25 cellular contexts compared by ENCODE assay signal in genomic region chr6:162750776-162751175, GRCh38. TPM values are rescaled to one million over a fixed set of nuclear protein-coding genes. Genes with fewer than 3 reads are reported as not detected.
DNase-seq lines count a peak whose midpoint lies in the region; ATAC-seq, FAIRE-seq and TF ChIP-seq lines count a peak whose summit lies in the region.
"Had no signal": no experiment of that assay in that cellular context is flagged by ENCODE, and none has a peak within 500 bp of the region (broad histone marks: within the 10 kb centered on the region; RNA-seq: fewer than 3 reads in every experiment).

No MANE protein-coding gene starts in this region.

- H3K9me3 ChIP-seq in A549: no peaks in the 10 kb centered on the region
- H3K9me3 ChIP-seq: HAP-1, ovary, sigmoid colon, upper lobe of left lung had no signal

- DNase-seq in A549 (ENCODE audit: low read depth in 1 of 2, low spot score in 1 of 2): peak in 1 of 2 experiments; percentile 61
- peak; percentile 56 for DNase-seq in HT1080 (ENCODE audit: low read depth)
- peak; percentile 3 for DNase-seq in T1000 (lab: John Stamatoyannopoulos, UW)
- peak; percentile 19 to 52 for DNase-seq in foreskin keratinocyte
- DNase-seq in middle frontal gyrus (ENCODE audit: extremely low spot score, low spot score): no peak
- no peak for DNase-seq in NCI-H187 treated with DMSO at 0.1 percent for 48 hours (lab: John Stamatoyannopoulos, UW)
- no peak for DNase-seq in GM19239 (ENCODE audit: insufficient read length, low spot score)
- DNase-seq: activated CD4-positive, alpha-beta T cell treated with anti-CD3 and anti-CD28 coated beads, Interleukin-2, amount 50 U/mL, for 4 hours; CD4-positive, CD25-positive, alpha-beta regulatory T cell; DND-41; Karpas-422; naive B cell; NCI-H446; ovary; Right ventricle myocardium superior; sigmoid colon; stimulated activated CD4-positive, alpha-beta T cell treated with anti-CD3 and anti-CD28 coated beads, Interleukin-1b, Interleukin-23, amount 100 ng/mL, for 48 hours; stimulated activated naive CD8-positive, alpha-beta T cell treated with anti-CD3 and anti-CD28 coated beads, Interleukin-15, amount 100 ng/mL, for 72 hours; T-cell; upper lobe of left lung; WERI-Rb-1 had no signal

- H3K4me3 ChIP-seq in A549: no peak overlapping the region
- H3K4me3 ChIP-seq: HAP-1, lung, ovary, sigmoid colon, upper lobe of left lung had no signal

- no peak for TF ChIP-seq POLR2A in A549 (IDR thresholded peaks at IDR 0.05; ENCODE audit: low read length)

- no peak for TF ChIP-seq RAD21 in A549 (conservative IDR thresholded peaks at IDR 0.05 in 1 of 2, IDR thresholded peaks at IDR 0.05 in 1 of 2)

- H3K27ac ChIP-seq in A549 (no peak overlapping the region), foreskin keratinocyte (no peak overlapping the region)
- H3K27ac ChIP-seq: ovary, sigmoid colon, upper lobe of left lung, WERI-Rb-1 had no signal

- TF ChIP-seq CTCF in A549 (IDR thresholded peaks at IDR 0.05) (0 out of 3 replicates have a peak, but pooled peaks have one; percentile 7), foreskin keratinocyte (conservative IDR thresholded peaks at IDR 0.05) (peak; percentile 40)

- H3K4me2 ChIP-seq in A549: peak overlapping the region; percentile 36; the same call in 2 of the 3 replicates

- WGBS in A549 (ENCODE audit: missing lambda C conversion rate): 6% methylated on average over 3 of the region's 3 CpGs

- POLR2A ChIA-PET in A549 (lab: Yijun Ruan, JAX): no interaction called here

- CTCF ChIA-PET in A549 (lab: Yijun Ruan, JAX): no interaction called here

- FAIRE-seq in A549 (lab: Jason Lieb, UNC) (no peak), GM19239 (lab: Jason Lieb, UNC) (no peak)

- TF ChIP-seq EP300 in A549 (IDR thresholded peaks at IDR 0.05): no peak

- ATAC-seq in A549 (peak; percentile 66 to 82; a peak in 5 of 6 replicates), foreskin keratinocyte (peak; percentile 83), GM18502 (IDR thresholded peaks at IDR 0.05; ENCODE audit: poor library complexity, unreplicated experiment) (no peak)
- ATAC-seq: stimulated activated naive CD8-positive, alpha-beta T cell treated with anti-CD3 and anti-CD28 coated beads, Interleukin-15, amount 100 ng/mL, for 72 hours; T-cell had no signal

- no peaks in the 10 kb centered on the region for H3K27me3 ChIP-seq in foreskin keratinocyte
- H3K27me3 ChIP-seq: ovary, sigmoid colon, upper lobe of left lung had no signal

- H3K4me1 ChIP-seq in A549 (no peaks in the 10 kb centered on the region), foreskin keratinocyte (no peaks in the 10 kb centered on the region)
- H3K4me1 ChIP-seq: HAP-1, sigmoid colon, upper lobe of left lung had no signal

TF ChIP-seq in A549, 52 proteins besides CTCF, POLR2A, EP300 and RAD21:
- TF ChIP-seq CHD4 (IDR thresholded peaks at IDR 0.05; ENCODE audit: borderline replicate concordance): no peak
- no peak for TF ChIP-seq FOSL2 (IDR thresholded peaks at IDR 0.05)
- TF ChIP-seq FOSL2 (CRISPR knock-in tag; IDR thresholded peaks at IDR 0.05): peak; percentile 64
TF ChIP-seq in A549: peak in this region for 1.

RNA-seq across cellular contexts. Expression of gene PACRG, which starts 23.0 kb away (rescaled TPM):
- polyA plus RNA-seq in A549 (2011; rRNA removed): 0.08 and 0.30 TPM in 2 replicates
- polyA plus RNA-seq in A549 (2012; cell fraction: cytosol; rRNA removed): not detected in 2 replicates
- polyA plus RNA-seq in A549 (2012; cell fraction: nucleus; rRNA removed): not detected in 2 replicates
- 0.14 TPM in 1 of 3 replicates, not detected in the others for polyA plus RNA-seq in A549 (2017; fragmentation: RNase III; extraction: RNeasy Plus Mini Kit Qiagen cat#74134 plus additional on column Dnase treatment)
- not detected in 2 replicates for polyA minus RNA-seq in A549 (2011; rRNA and poly(A)+ RNA removed)
- total RNA-seq in HT1080 (2014; rRNA removed; shearing (Covaris generic)): not detected in 2 replicates
- polyA plus RNA-seq in HT1080 (2015; cell fraction: cytosol; rRNA removed): not detected in 2 replicates
- polyA plus RNA-seq in HT1080 (2015; cell fraction: nucleus; rRNA removed): not detected in 2 replicates
- not detected in 2 replicates for total RNA-seq in foreskin keratinocyte
- not detected in 2 replicates for polyA plus RNA-seq in foreskin keratinocyte
- polyA plus RNA-seq: AG04450 had no signal

RNA-seq across cellular contexts. Expression of gene PRKN, which starts 23.2 kb away (rescaled TPM):
- polyA plus RNA-seq in A549 (2011; rRNA removed): 0.13 and 0.36 TPM in 2 replicates
- 0.01 and 0.04 TPM in 2 replicates for polyA plus RNA-seq in A549 (2012; cell fraction: cytosol; rRNA removed)
- 0.04 and 0.06 TPM in 2 replicates for polyA plus RNA-seq in A549 (2012; cell fraction: nucleus; rRNA removed)
- 0.07 to 0.39 TPM (median 0.33 TPM) in 3 replicates for polyA plus RNA-seq in A549 (2017; fragmentation: RNase III; extraction: RNeasy Plus Mini Kit Qiagen cat#74134 plus additional on column Dnase treatment)
- polyA minus RNA-seq in A549 (2011; rRNA and poly(A)+ RNA removed): 0.63 and 1.6 TPM in 2 replicates
- total RNA-seq in HT1080 (2014; rRNA removed; shearing (Covaris generic)): 0.27 TPM in 1 of 2 replicates, not detected in the other
- 0.05 and 0.37 TPM in 2 replicates for polyA plus RNA-seq in HT1080 (2015; cell fraction: cytosol; rRNA removed)
- polyA plus RNA-seq in HT1080 (2015; cell fraction: nucleus; rRNA removed): 0.08 and 0.28 TPM in 2 replicates
- 0.25 and 0.51 TPM in 2 replicates for total RNA-seq in foreskin keratinocyte
- 0.04 and 0.15 TPM in 2 replicates for polyA plus RNA-seq in foreskin keratinocyte
- polyA plus RNA-seq: AG04450 had no signal

Comparison
In these comparisons a context has a peak if more than half of its experiments do, and no peak if none do; other contexts are left out.
1. DNase-seq: peak in HT1080 (single experiment), T1000 (single experiment) and foreskin keratinocyte (2 of 2); none in middle frontal gyrus (single experiment), NCI-H187 treated with DMSO at 0.1 percent for 48 hours (single experiment) and GM19239 (single experiment).